ENCODE assay signal across 20 cellular contexts in genomic region chr7:91043924-91044660, GRCh38.
"Had no signal": no experiment of that assay in that cellular context is flagged by ENCODE, and none has a peak within 500 bp of the region (broad histone marks: within the 10 kb centered on the region; RNA-seq: fewer than 3 reads in every experiment).

No MANE protein-coding gene starts in this region.

- DNase-seq: activated CD4-positive, alpha-beta T cell treated with anti-CD3 and anti-CD28 coated beads, Interleukin-2, amount 50 U/mL, for 4 hours; amniotic stem cell; effector CD8-positive, alpha-beta T cell; foreskin keratinocyte; glutamatergic neuron; left colon; lower lobe of right lung; nucleus accumbens; posterior cingulate gyrus; retina; stimulated activated CD8-positive, alpha-beta memory T cell treated with anti-CD3 and anti-CD28 coated beads, Interleukin-4, amount 100 ng/mL, for 48 hours; stimulated activated naive CD8-positive, alpha-beta T cell treated with anti-CD3 and anti-CD28 coated beads, Interleukin-15, Interleukin-2, amounts not matched to agents 100 U/mL and 50 U/mL, for 24 hours; upper lobe of right lung; WERI-Rb-1 had no signal

- H3K9me3 Mint-ChIP-seq: activated T-helper 1 cell treated with anti-CD3 and anti-CD28 coated beads, Interleukin-12 subunit alpha, Interleukin-12 subunit beta, Interleukin-2, Interleukin-4 antibody, amounts not matched to agents 30 ng/mL and 10 ng/mL and 1 ng/mL, durations not matched to agents 14 hours and 24 hours and 36 hours; dendritic cell treated with granulocyte-macrophage colony-stimulating factor and Interleukin-4, amounts not matched to agents 40 ng/mL and 50 ng/mL, for 4 days; natural killer cell treated with Interleukin-12 subunit alpha and Interleukin-12 subunit beta and Interleukin-15 and Interleukin-18, amount 100 ng/mL, for 72 hours had no signal

- H3K27me3 Mint-ChIP-seq: activated naive CD8-positive, alpha-beta T cell; dendritic cell treated with granulocyte-macrophage colony-stimulating factor and Interleukin-4, amounts not matched to agents 40 ng/mL and 50 ng/mL, for 4 days; natural killer cell treated with Interleukin-12 subunit alpha and Interleukin-12 subunit beta and Interleukin-15 and Interleukin-18, amount 100 ng/mL, for 72 hours had no signal

- H3K27ac Mint-ChIP-seq: activated naive CD8-positive, alpha-beta T cell; activated T-helper 1 cell treated with anti-CD3 and anti-CD28 coated beads, Interleukin-12 subunit alpha, Interleukin-12 subunit beta, Interleukin-2, Interleukin-4 antibody, amounts not matched to agents 30 ng/mL and 10 ng/mL and 1 ng/mL, durations not matched to agents 14 hours and 24 hours and 36 hours; dendritic cell treated with granulocyte-macrophage colony-stimulating factor and Interleukin-4, amounts not matched to agents 40 ng/mL and 50 ng/mL, for 4 days; natural killer cell treated with Interleukin-12 subunit alpha and Interleukin-12 subunit beta and Interleukin-15 and Interleukin-18, amount 100 ng/mL, for 72 hours had no signal

- ATAC-seq: foreskin keratinocyte; left colon; lower lobe of right lung; natural killer cell treated with Interleukin-12 subunit alpha and Interleukin-12 subunit beta and Interleukin-15 and Interleukin-18, amount 100 ng/mL, for 72 hours; stimulated activated naive CD8-positive, alpha-beta T cell treated with anti-CD3 and anti-CD28 coated beads, Interleukin-15, Interleukin-2, amounts not matched to agents 100 U/mL and 50 U/mL, for 24 hours; upper lobe of right lung had no signal

- H3K27me3 ChIP-seq: cardiac muscle cell, foreskin keratinocyte, upper lobe of right lung had no signal

- H3K4me3 ChIP-seq: cardiac muscle cell, lower lobe of right lung, upper lobe of right lung had no signal

- H3K27ac ChIP-seq: cardiac muscle cell, foreskin keratinocyte, lower lobe of right lung, upper lobe of right lung, WERI-Rb-1 had no signal

- FAIRE-seq: islet of Langerhans had no signal

- H3K4me3 Mint-ChIP-seq: activated naive CD8-positive, alpha-beta T cell; activated T-helper 1 cell treated with anti-CD3 and anti-CD28 coated beads, Interleukin-12 subunit alpha, Interleukin-12 subunit beta, Interleukin-2, Interleukin-4 antibody, amounts not matched to agents 30 ng/mL and 10 ng/mL and 1 ng/mL, durations not matched to agents 14 hours and 24 hours and 36 hours; dendritic cell treated with granulocyte-macrophage colony-stimulating factor and Interleukin-4, amounts not matched to agents 40 ng/mL and 50 ng/mL, for 4 days; natural killer cell treated with Interleukin-12 subunit alpha and Interleukin-12 subunit beta and Interleukin-15 and Interleukin-18, amount 100 ng/mL, for 72 hours had no signal

- H3K36me3 ChIP-seq: cardiac muscle cell, lower lobe of right lung, upper lobe of right lung, WERI-Rb-1 had no signal

- H3K36me3 Mint-ChIP-seq: activated naive CD8-positive, alpha-beta T cell; natural killer cell treated with Interleukin-12 subunit alpha and Interleukin-12 subunit beta and Interleukin-15 and Interleukin-18, amount 100 ng/mL, for 72 hours had no signal

- H3K4me1 ChIP-seq: foreskin keratinocyte had no signal

- H3K9me3 ChIP-seq: lower lobe of right lung, upper lobe of right lung had no signal
